ENCODE assay signal across 9 cellular contexts in genomic region chr13:27830010-27830409, GRCh38. TPM values are rescaled to one million over a fixed set of nuclear protein-coding genes. Genes with fewer than 3 reads are reported as not detected.
A peak's percentile ranks its signal among the peaks of the same experiment; 100 is the strongest.
DNase-seq lines count a peak whose midpoint lies in the region; ATAC-seq and TF ChIP-seq lines count a peak whose summit lies in the region.
"Had no signal": no experiment of that assay in that cellular context is flagged by ENCODE, and none has a peak within 500 bp of the region (broad histone marks: within the 10 kb centered on the region; RNA-seq: fewer than 3 reads in every experiment).

No MANE protein-coding gene starts in this region.

- peak; percentile 57 for DNase-seq in right atrium auricular region (ENCODE audit: low spot score)
- no peak for DNase-seq in smooth muscle cell (lab: John Stamatoyannopoulos, UW; ENCODE audit: unreplicated experiment)

- H3K36me3 Mint-ChIP-seq in activated naive CD8-positive, alpha-beta T cell, result no peaks in the 10 kb centered on the region

- no peaks in the 10 kb centered on the region for H3K27me3 ChIP-seq in right atrium auricular region
- H3K27me3 ChIP-seq in smooth muscle cell (ENCODE audit: low read depth), result peaks cover 90% of the 10 kb centered on the region

- peaks cover 0 to 14% of the 10 kb centered on the region in 2 donors for H3K4me1 ChIP-seq in right atrium auricular region
- no peaks in the 10 kb centered on the region for H3K4me1 ChIP-seq in smooth muscle cell (ENCODE audit: low read depth)

- H3F3A ChIP-seq in smooth muscle cell (ENCODE audit: low read depth), result no peaks in the 10 kb centered on the region

- H3K9me3 Mint-ChIP-seq in activated naive CD8-positive, alpha-beta T cell (ENCODE audit: low read depth), result no peaks in the 10 kb centered on the region

- TF ChIP-seq CTCF in GM12875 (IDR thresholded peaks at IDR 0.05; ENCODE audit: borderline replicate concordance, insufficient read depth, low read depth, low read length) (peak; percentile 97), right atrium auricular region (IDR thresholded peaks at IDR 0.05) (peak; percentile 89 to 95), smooth muscle cell (IDR thresholded peaks at IDR 0.05; ENCODE audit: borderline replicate concordance, insufficient read depth, poor library complexity, severe bottlenecking) (peak; percentile 96)

- peak; percentile 69 for ATAC-seq in HG03432 (IDR thresholded peaks at IDR 0.05; ENCODE audit: unreplicated experiment)
- peak; percentile 75 for ATAC-seq in SK-N-SH treated with all-trans-retinoic acid at 6 μM for 48 hours
- ATAC-seq in HG03342 (IDR thresholded peaks at IDR 0.05; ENCODE audit: unreplicated experiment), result no peak
- no peak for ATAC-seq in GM21529 (IDR thresholded peaks at IDR 0.05; ENCODE audit: unreplicated experiment)

- no peaks in the 10 kb centered on the region for H3K79me2 ChIP-seq in smooth muscle cell (ENCODE audit: low read depth)

- H3K4me3 ChIP-seq in GM12875 (ENCODE audit: low read depth, low read length), result no peak overlapping the region
- H3K4me3 ChIP-seq in right atrium auricular region, result no peak overlapping the region
- H3K4me3 ChIP-seq in smooth muscle cell, result no peak overlapping the region

- no peaks in the 10 kb centered on the region for H3K9me3 ChIP-seq in right atrium auricular region
- no peaks in the 10 kb centered on the region for H3K9me3 ChIP-seq in smooth muscle cell (replicated peaks; ENCODE audit: low read depth)

- H3K36me3 ChIP-seq in right atrium auricular region (no peaks in the 10 kb centered on the region), smooth muscle cell (ENCODE audit: low read depth) (no peaks in the 10 kb centered on the region)

- H3K9ac ChIP-seq in smooth muscle cell (ENCODE audit: low read depth), result no peak overlapping the region

- H3K27me3 Mint-ChIP-seq in activated naive CD8-positive, alpha-beta T cell, result peaks cover 41% of the 10 kb centered on the region

- no peak overlapping the region for H2AFZ ChIP-seq in smooth muscle cell (ENCODE audit: low read depth)

- no peak overlapping the region for H3K27ac Mint-ChIP-seq in activated naive CD8-positive, alpha-beta T cell

- H3K4me2 ChIP-seq in smooth muscle cell, result peak overlapping the region; percentile 60

- 7% methylated on average over 24 of the region's 25 CpGs for WGBS in smooth muscle cell (ENCODE audit: low lambda C conversion rate)

- H3K27ac ChIP-seq in right atrium auricular region (no peak overlapping the region), smooth muscle cell (ENCODE audit: low read depth) (no peak overlapping the region)

- H4K20me1 ChIP-seq in smooth muscle cell (ENCODE audit: low read depth), result no peaks in the 10 kb centered on the region

- peaks cover 8% of the 10 kb centered on the region for H3K4me1 Mint-ChIP-seq in activated naive CD8-positive, alpha-beta T cell (ENCODE audit: low read depth)

- H3K4me3 Mint-ChIP-seq in activated naive CD8-positive, alpha-beta T cell, result peak overlapping the region; percentile 30

TF ChIP-seq in SK-N-SH treated with all-trans-retinoic acid at 6 μM for 48 hours, 23 proteins besides CTCF, POLR2A, EP300 and RAD21:
- no peak for TF ChIP-seq ISL1 (CRISPR knock-in tag; IDR thresholded peaks at IDR 0.05)
- TF ChIP-seq ZNF8 (CRISPR knock-in tag; IDR thresholded peaks at IDR 0.05), result no peak
- no peak for TF ChIP-seq PATZ1 (CRISPR knock-in tag; IDR thresholded peaks at IDR 0.05; ENCODE audit: borderline replicate concordance)
- no peak for TF ChIP-seq ZNF565 (CRISPR knock-in tag; conservative IDR thresholded peaks at IDR 0.05; ENCODE audit: low read depth)
- TF ChIP-seq TCF4 (CRISPR knock-in tag; IDR thresholded peaks at IDR 0.05; ENCODE audit: borderline replicate concordance), result no peak
- TF ChIP-seq TOX (CRISPR knock-in tag; IDR thresholded peaks at IDR 0.05; ENCODE audit: borderline replicate concordance), result no peak
- no peak for TF ChIP-seq PPARA (CRISPR knock-in tag; IDR thresholded peaks at IDR 0.05; ENCODE audit: borderline replicate concordance)
- no peak for TF ChIP-seq SNAI2 (CRISPR knock-in tag; IDR thresholded peaks at IDR 0.05)
- TF ChIP-seq ZFP30 (CRISPR knock-in tag; IDR thresholded peaks at IDR 0.05), result no peak
- TF ChIP-seq ZFP3 (CRISPR knock-in tag; IDR thresholded peaks at IDR 0.05), result no peak
- TF ChIP-seq CSRNP3 (CRISPR knock-in tag; IDR thresholded peaks at IDR 0.05), result no peak
- no peak for TF ChIP-seq CSDC2 (CRISPR knock-in tag; IDR thresholded peaks at IDR 0.05)
- TF ChIP-seq BACH2 (CRISPR knock-in tag; IDR thresholded peaks at IDR 0.05; ENCODE audit: borderline replicate concordance), result no peak
- TF ChIP-seq ZNF70 (CRISPR knock-in tag; IDR thresholded peaks at IDR 0.05), result no peak
- no peak for TF ChIP-seq GLIS3 (CRISPR knock-in tag; IDR thresholded peaks at IDR 0.05)
- no peak for TF ChIP-seq ZC3H10 (CRISPR knock-in tag; IDR thresholded peaks at IDR 0.05)
- TF ChIP-seq TSHZ2 (CRISPR knock-in tag; IDR thresholded peaks at IDR 0.05), result no peak
- no peak for TF ChIP-seq ARNTL (CRISPR knock-in tag; IDR thresholded peaks at IDR 0.05; ENCODE audit: borderline replicate concordance, low read depth)

RNA-seq across cellular contexts. Expression of gene GSX1, which starts 37.7 kb away (rescaled TPM):
- total RNA-seq in right atrium auricular region (not detected), smooth muscle cell (not detected in 2 replicates)
- polyA plus RNA-seq in smooth muscle cell, result not detected in 2 replicates
- total RNA-seq: dermis microvascular lymphatic vessel endothelial cell had no signal

Comparison
In these comparisons a context has a peak if more than half of its experiments do, and no peak if none do; other contexts are left out.
1. ATAC-seq: peak in HG03432 (single experiment) and SK-N-SH treated with all-trans-retinoic acid at 6 μM for 48 hours (single experiment); none in HG03342 (single experiment) and GM21529 (single experiment).
2. Peak in every context shown above with its lines, with median percentiles within 50 percentile points of each other: CTCF ChIP-seq.